9 cellular contexts compared by ENCODE assay signal in the genomic region with DNA sequence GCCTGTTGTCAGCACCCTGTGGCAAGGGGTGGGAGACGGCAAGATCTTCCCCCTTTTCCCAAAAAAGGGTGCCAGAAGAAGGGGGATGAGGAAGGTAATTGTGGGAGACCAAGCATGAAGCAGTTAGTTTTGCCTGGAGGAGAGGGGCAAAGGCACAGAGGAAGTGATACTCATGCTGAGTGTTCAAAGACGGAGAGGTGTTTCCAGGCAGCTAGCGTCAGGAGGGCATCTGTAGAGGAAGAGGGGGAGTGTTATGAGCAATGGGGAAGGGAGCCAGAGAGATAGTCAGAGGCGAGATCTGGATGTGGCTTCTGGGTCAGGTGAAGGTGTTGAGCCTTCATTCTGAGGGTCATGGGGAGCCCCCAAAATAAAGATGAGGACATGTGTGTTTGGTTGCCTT. TPM values are rescaled to one million over a fixed set of nuclear protein-coding genes. Genes with fewer than 3 reads are reported as not detected.
A peak's percentile ranks its signal among the peaks of the same experiment; 100 is the strongest.
DNase-seq lines count a peak whose midpoint lies in the region; ATAC-seq and TF ChIP-seq lines count a peak whose summit lies in the region.
"Had no signal": no experiment of that assay in that cellular context is flagged by ENCODE, and none has a peak within 500 bp of the region (broad histone marks: within the 10 kb centered on the region; RNA-seq: fewer than 3 reads in every experiment).

No MANE protein-coding gene starts in this region.

- ATAC-seq in GM18499 (IDR thresholded peaks at IDR 0.05; ENCODE audit: insufficient read depth, unreplicated experiment) (peak; percentile 33), HG02623 (IDR thresholded peaks at IDR 0.05; ENCODE audit: unreplicated experiment) (peak; percentile 44), PC-3 (peak; percentile 30)

- peak; percentile 94 for DNase-seq in PC-3
- peak; percentile 15 for DNase-seq in dermis blood vessel endothelial cell
- DNase-seq in GF-D8 (lab: John Stamatoyannopoulos, UW): no peak
- DNase-seq in HK-2 (ENCODE audit: unreplicated experiment): no peak
- DNase-seq in 8988T: no peak
- DNase-seq in activated CD8-positive, alpha-beta memory T cell treated with anti-CD3 and anti-CD28 coated beads for 24 hours: no peak

- TF ChIP-seq CTCF in PC-3 (conservative IDR thresholded peaks at IDR 0.05; ENCODE audit: low read depth, low read length): no peak

- peak overlapping the region; percentile 35 for H3K4me2 ChIP-seq in PC-3 (ENCODE audit: low read length)

- H3F3A ChIP-seq in PC-3 (ENCODE audit: low read length, unreplicated experiment): peaks cover 29% of the 10 kb centered on the region

- H3K36me3 ChIP-seq in PC-3 (ENCODE audit: low read depth, low read length): no peaks in the 10 kb centered on the region

- peaks cover 69% of the 10 kb centered on the region for H3K4me1 ChIP-seq in PC-3 (ENCODE audit: insufficient read depth, low read length)

- H3K9ac ChIP-seq in PC-3 (ENCODE audit: low read length): peak overlapping the region; percentile 84

- H3K27ac ChIP-seq in PC-3 (ENCODE audit: low read length): peak overlapping the region; percentile 96
- H3K27ac ChIP-seq: HL-60 had no signal

- intact Hi-C loops in PC-3 (cut with micrococcal nuclease): loop anchor here (2.0 kb wide), 1 partner anchor 170 kb away; no protein-coding TSS in a partner anchor

- H3K4me3 ChIP-seq in PC-3 (ENCODE audit: low read length): no peak overlapping the region

- no peaks in the 10 kb centered on the region for H3K79me2 ChIP-seq in PC-3 (ENCODE audit: low read length)

- no peaks in the 10 kb centered on the region for H3K9me2 ChIP-seq in PC-3 (replicated peaks; ENCODE audit: low read length)

- H2AFZ ChIP-seq in PC-3 (ENCODE audit: low read length): peak overlapping the region; percentile 1; the same call in 1 of the 2 replicates

- CTCF ChIA-PET in PC-3 (lab: Charles Lee): no interaction called here

- no TSS peak for BruUV-seq in PC-3 (replicated peaks; lab: Mats Ljungman, UMichigan)

- H3K9me3 ChIP-seq in PC-3 (ENCODE audit: low read length): no peaks in the 10 kb centered on the region

- POLR2A ChIA-PET in PC-3 (lab: Charles Lee; ENCODE audit: unreplicated experiment): no interaction called here

- no peaks in the 10 kb centered on the region for H3K27me3 ChIP-seq in PC-3 (ENCODE audit: low read length)

- H4K20me1 ChIP-seq in PC-3 (ENCODE audit: low read length): no peaks in the 10 kb centered on the region

RNA-seq across cellular contexts. Expression of a gene that starts 26.9 kb away (rescaled TPM):
- total RNA-seq in PC-3 (2014; rRNA removed) (115 and 130 TPM in 2 replicates), dermis blood vessel endothelial cell (30.0 and 43.7 TPM in 2 replicates)

RNA-seq across cellular contexts. Expression of a gene that starts 49.7 kb away (rescaled TPM):
- total RNA-seq in PC-3 (2014; rRNA removed) (0.51 TPM in 1 of 2 replicates, not detected in the other), dermis blood vessel endothelial cell (under 0.01 and 0.09 TPM in 2 replicates)

Comparison
In these comparisons a context has a peak if more than half of its experiments do, and no peak if none do; other contexts are left out.
1. DNase-seq: peak in PC-3 (single experiment) and dermis blood vessel endothelial cell (single experiment); none in GF-D8 (single experiment), HK-2 (single experiment), 8988T (single experiment) and activated CD8-positive, alpha-beta memory T cell treated with anti-CD3 and anti-CD28 coated beads for 24 hours (single experiment).
2. Peak in every context shown above with its lines, with median percentiles within 50 percentile points of each other: ATAC-seq.